10 cellular contexts compared by ENCODE assay signal in the genomic region with DNA sequence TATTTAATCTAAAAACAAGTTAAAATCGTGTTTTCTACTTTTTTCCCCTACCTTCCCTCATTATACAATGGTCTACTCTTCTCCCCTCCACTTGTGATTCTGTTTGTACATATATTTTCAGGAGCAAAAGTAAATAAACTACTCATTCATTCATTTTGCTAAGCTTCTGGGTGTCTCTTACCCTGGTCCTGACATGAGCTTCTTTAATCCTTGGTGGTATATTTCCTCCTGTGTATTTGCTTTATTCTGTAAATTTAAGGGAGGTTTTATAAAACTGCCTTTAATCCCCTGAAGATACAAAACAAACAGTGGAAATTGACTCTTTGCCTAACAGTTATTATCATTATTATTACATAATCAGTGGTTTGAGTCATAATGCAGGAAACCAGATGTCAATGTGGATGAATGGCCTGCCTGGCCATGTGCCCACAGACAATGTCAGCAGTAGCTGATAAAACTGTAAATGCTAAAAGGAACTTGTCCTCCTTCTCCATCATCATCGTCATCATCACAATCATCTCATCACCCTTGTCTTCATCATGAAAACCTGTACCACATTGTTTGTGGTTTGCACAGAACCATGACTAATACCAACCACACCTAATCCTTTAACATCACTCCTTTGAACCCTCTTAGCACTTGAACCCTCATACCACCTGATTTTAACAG.
DNase-seq lines count a peak whose midpoint lies in the region; ATAC-seq and TF ChIP-seq lines count a peak whose summit lies in the region.
"Had no signal": no experiment of that assay in that cellular context is flagged by ENCODE, and none has a peak within 500 bp of the region (broad histone marks: within the 10 kb centered on the region; RNA-seq: fewer than 3 reads in every experiment).

No MANE protein-coding gene starts in this region.

- H3K36me3 ChIP-seq in thoracic aorta = no peaks in the 10 kb centered on the region

- H3K27ac Mint-ChIP-seq in activated T-cell treated with anti-CD3 and anti-CD28 coated beads, Interleukin-2, amount 50 U/mL, for 72 hours = no peak overlapping the region

- ATAC-seq in thoracic aorta (ENCODE audit: insufficient number of reproducible peaks, low FRiP score, low read depth) (no peak), GM18498 (IDR thresholded peaks at IDR 0.05; ENCODE audit: unreplicated experiment) (no peak)
- no peak for ATAC-seq in activated T-cell treated with anti-CD3 and anti-CD28 coated beads, Interleukin-2, amount 50 U/mL, for 72 hours (replicated peaks in 1 of 2)
- ATAC-seq: activated T-cell treated with anti-CD3 and anti-CD28 coated beads, Interleukin-2, amount 50 U/mL, for 4 hours had no signal

- H3K4me1 ChIP-seq in thoracic aorta (ENCODE audit: control insufficient read depth in 1 of 2, low read depth in 2 of 2) = peaks cover 7% of the 10 kb centered on the region in 2 donors

- no peaks in the 10 kb centered on the region for H3K27me3 Mint-ChIP-seq in activated T-cell treated with anti-CD3 and anti-CD28 coated beads, Interleukin-2, amount 50 U/mL, for 72 hours (ENCODE audit: low read depth)

- no peak overlapping the region for H3K27ac ChIP-seq in thoracic aorta
- H3K27ac ChIP-seq: 22Rv1 had no signal

- H3K9me3 ChIP-seq in thoracic aorta = no peaks in the 10 kb centered on the region

- no peak overlapping the region for H3K4me3 Mint-ChIP-seq in activated T-cell treated with anti-CD3 and anti-CD28 coated beads, Interleukin-2, amount 50 U/mL, for 72 hours
- H3K4me3 Mint-ChIP-seq: activated T-cell treated with anti-CD3 and anti-CD28 coated beads, Interleukin-2, amount 50 U/mL, for 4 hours had no signal

- TF ChIP-seq CTCF in thoracic aorta (IDR thresholded peaks at IDR 0.05) = no peak

- no peaks in the 10 kb centered on the region for H3K27me3 ChIP-seq in thoracic aorta (replicated peaks; ENCODE audit: insufficient read depth)

- H3K9me3 Mint-ChIP-seq in activated T-cell treated with anti-CD3 and anti-CD28 coated beads, Interleukin-2, amount 50 U/mL, for 72 hours = peaks cover 0 to 1% of the 10 kb centered on the region in 2 donors

- DNase-seq in DMS79 treated with DMSO at 0.1 percent for 48 hours (lab: John Stamatoyannopoulos, UW) = peak; percentile 21
- no peak for DNase-seq in DMS79 (lab: John Stamatoyannopoulos, UW)
- DNase-seq in NOMO-1 treated with dmso at 0.1 percent for 144 hours (lab: John Stamatoyannopoulos, UW; ENCODE audit: unreplicated experiment) = peak; percentile 4
- DNase-seq in fibroblast of peridontal ligament (ENCODE audit: extremely low read depth) = peak; percentile 67
- peak; percentile 3 for DNase-seq in thoracic aorta (ENCODE audit: low spot score)
- no peak for DNase-seq in activated T-cell treated with anti-CD3 and anti-CD28 coated beads, Interleukin-2, amount 50 U/mL, for 72 hours
- DNase-seq in SK-N-DZ (ENCODE audit: low spot score) = no peak
- DNase-seq: activated T-cell treated with anti-CD3 and anti-CD28 coated beads, Interleukin-2, amount 50 U/mL, for 4 hours had no signal

- H3K36me3 Mint-ChIP-seq in activated T-cell treated with anti-CD3 and anti-CD28 coated beads, Interleukin-2, amount 50 U/mL, for 72 hours (ENCODE audit: insufficient read depth in 2 of 2) = no peaks in the 10 kb centered on the region

- H3K4me1 Mint-ChIP-seq in activated T-cell treated with anti-CD3 and anti-CD28 coated beads, Interleukin-2, amount 50 U/mL, for 72 hours (ENCODE audit: low read depth) = no peaks in the 10 kb centered on the region

- H3K4me3 ChIP-seq in thoracic aorta = no peak overlapping the region

Comparison
In these comparisons a context has a peak if more than half of its experiments do, and no peak if none do; other contexts are left out.
1. DNase-seq: peak in DMS79 treated with DMSO at 0.1 percent for 48 hours (single experiment), NOMO-1 treated with dmso at 0.1 percent for 144 hours (single experiment), fibroblast of peridontal ligament (single experiment) and thoracic aorta (single experiment); none in DMS79 (single experiment), activated T-cell treated with anti-CD3 and anti-CD28 coated beads, Interleukin-2, amount 50 U/mL, for 72 hours (0 of 2) and SK-N-DZ (single experiment).